Comparison of ENCODE assay signal across 12 cellular contexts in the genomic region with DNA sequence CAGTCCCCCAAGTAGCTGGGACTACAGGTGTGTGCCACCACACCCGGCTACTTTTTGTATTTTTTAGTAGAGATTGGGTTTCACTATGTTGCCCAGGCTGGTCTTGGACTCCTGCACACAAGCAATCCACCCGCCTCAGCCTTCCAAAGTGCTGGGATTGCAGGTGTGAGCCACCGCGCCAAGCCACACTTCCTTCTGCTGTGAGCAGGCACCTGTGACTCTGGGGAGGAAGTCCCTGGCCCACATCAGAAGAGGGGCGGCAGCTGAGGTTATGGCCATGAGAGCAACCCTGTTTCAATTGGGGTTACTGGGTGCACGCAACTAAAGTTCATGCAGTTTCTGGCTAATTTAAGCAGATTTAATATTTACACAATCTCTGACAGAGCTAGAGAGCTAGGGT.
A peak's percentile ranks its signal among the peaks of the same experiment; 100 is the strongest.
DNase-seq lines count a peak whose midpoint lies in the region; ATAC-seq and TF ChIP-seq lines count a peak whose summit lies in the region.
"Had no signal": no experiment of that assay in that cellular context is flagged by ENCODE, and none has a peak within 500 bp of the region (broad histone marks: within the 10 kb centered on the region; RNA-seq: fewer than 3 reads in every experiment).

No MANE protein-coding gene starts in this region.

- no peak overlapping the region for H3K4me3 Mint-ChIP-seq in activated naive CD8-positive, alpha-beta T cell treated with anti-CD3 and anti-CD28 coated beads, Interleukin-2, amount 50 U/mL, for 24 hours
- H3K4me3 Mint-ChIP-seq in stimulated activated naive B cell treated with anti-CD40 and anti-IgM and Interleukin-4, amounts not matched to agents 10 μg/mL and 1 μg/mL and 100 μg/mL, for 72 hours: no peak overlapping the region
- H3K4me3 Mint-ChIP-seq in GM23338: no peak overlapping the region

- no peak overlapping the region for H3K4me2 ChIP-seq in GM23338

- no peak overlapping the region for H3K27ac ChIP-seq in GM23338 (ENCODE audit: low read depth)
- H3K27ac ChIP-seq: 22Rv1, epithelial cell of prostate, skin epidermis had no signal

- H3F3A ChIP-seq in GM23338 (replicated peaks; ENCODE audit: low read depth): no peaks in the 10 kb centered on the region

- peak; percentile 12 for DNase-seq in NK-92 treated with Interleukin-12 subunit alpha and Interleukin-12 subunit beta, amount 100 ng/mL, for 24 hours (lab: John Stamatoyannopoulos, UW)
- DNase-seq in NK-92 (lab: John Stamatoyannopoulos, UW; ENCODE audit: unreplicated experiment) (no peak), GM23338 (ENCODE audit: low spot score) (no peak)
- peak; percentile 49 for DNase-seq in activated CD4-positive, alpha-beta T cell treated with anti-CD3 and anti-CD28 coated beads, Interleukin-2, amount 50 U/mL, for 1 hour
- DNase-seq in activated naive CD8-positive, alpha-beta T cell treated with anti-CD3 and anti-CD28 coated beads, Interleukin-2, amount 50 U/mL, for 24 hours: peak; percentile 49
- no peak for DNase-seq in stimulated activated naive B cell treated with anti-CD40 and anti-IgM and Interleukin-4, amounts not matched to agents 10 μg/mL and 1 μg/mL and 100 μg/mL, for 72 hours
- DNase-seq: NCI-H774 had no signal

- H3K27me3 Mint-ChIP-seq in activated naive CD8-positive, alpha-beta T cell treated with anti-CD3 and anti-CD28 coated beads, Interleukin-2, amount 50 U/mL, for 24 hours: no peaks in the 10 kb centered on the region
- peaks cover 4 to 14% of the 10 kb centered on the region in 2 donors for H3K27me3 Mint-ChIP-seq in stimulated activated naive B cell treated with anti-CD40 and anti-IgM and Interleukin-4, amounts not matched to agents 10 μg/mL and 1 μg/mL and 100 μg/mL, for 72 hours
- H3K27me3 Mint-ChIP-seq in GM23338 (ENCODE audit: insufficient read depth, low read depth, poor library complexity): peaks cover 13% of the 10 kb centered on the region

- H3K27ac Mint-ChIP-seq in activated naive CD8-positive, alpha-beta T cell treated with anti-CD3 and anti-CD28 coated beads, Interleukin-2, amount 50 U/mL, for 24 hours: peak overlapping the region; percentile 35
- peak overlapping the region; percentile 69 for H3K27ac Mint-ChIP-seq in stimulated activated naive B cell treated with anti-CD40 and anti-IgM and Interleukin-4, amounts not matched to agents 10 μg/mL and 1 μg/mL and 100 μg/mL, for 72 hours
- H3K27ac Mint-ChIP-seq in GM23338: no peak overlapping the region

- no peaks in the 10 kb centered on the region for H3K27me3 ChIP-seq in GM23338 (ENCODE audit: insufficient read depth)

- H3K9me2 ChIP-seq in GM23338 (ENCODE audit: insufficient read depth): no peaks in the 10 kb centered on the region

- H4K20me1 ChIP-seq in GM23338 (replicated peaks; ENCODE audit: insufficient read depth): no peaks in the 10 kb centered on the region; the same call in 1 of the 2 replicates

- no peaks in the 10 kb centered on the region for H3K4me1 ChIP-seq in GM23338 (ENCODE audit: insufficient read depth)

- H2AFZ ChIP-seq in GM23338: no peak overlapping the region

- no peaks in the 10 kb centered on the region for H3K36me3 ChIP-seq in GM23338 (ENCODE audit: insufficient read depth)

- H3K9me3 Mint-ChIP-seq in activated naive CD8-positive, alpha-beta T cell treated with anti-CD3 and anti-CD28 coated beads, Interleukin-2, amount 50 U/mL, for 24 hours: no peaks in the 10 kb centered on the region
- H3K9me3 Mint-ChIP-seq in stimulated activated naive B cell treated with anti-CD40 and anti-IgM and Interleukin-4, amounts not matched to agents 10 μg/mL and 1 μg/mL and 100 μg/mL, for 72 hours: no peaks in the 10 kb centered on the region
- H3K9me3 Mint-ChIP-seq in GM23338: no peaks in the 10 kb centered on the region

- H3K4me3 ChIP-seq in GM23338: no peak overlapping the region
- H3K4me3 ChIP-seq: skin epidermis had no signal

- H3K36me3 Mint-ChIP-seq in activated naive CD8-positive, alpha-beta T cell treated with anti-CD3 and anti-CD28 coated beads, Interleukin-2, amount 50 U/mL, for 24 hours (ENCODE audit: low read depth): no peaks in the 10 kb centered on the region
- H3K36me3 Mint-ChIP-seq in stimulated activated naive B cell treated with anti-CD40 and anti-IgM and Interleukin-4, amounts not matched to agents 10 μg/mL and 1 μg/mL and 100 μg/mL, for 72 hours: no peaks in the 10 kb centered on the region
- H3K36me3 Mint-ChIP-seq in GM23338 (ENCODE audit: low read depth): no peaks in the 10 kb centered on the region

- no peak for TF ChIP-seq CTCF in GM23338 (conservative IDR thresholded peaks at IDR 0.05; ENCODE audit: low read depth in 2 of 2)

- H3K4me1 Mint-ChIP-seq in activated naive CD8-positive, alpha-beta T cell treated with anti-CD3 and anti-CD28 coated beads, Interleukin-2, amount 50 U/mL, for 24 hours: peaks cover 60% of the 10 kb centered on the region
- H3K4me1 Mint-ChIP-seq in stimulated activated naive B cell treated with anti-CD40 and anti-IgM and Interleukin-4, amounts not matched to agents 10 μg/mL and 1 μg/mL and 100 μg/mL, for 72 hours: peaks cover 17 to 33% of the 10 kb centered on the region in 2 donors
- H3K4me1 Mint-ChIP-seq in GM23338: peaks cover 15% of the 10 kb centered on the region

- peak; percentile 13 for ATAC-seq in activated naive CD8-positive, alpha-beta T cell treated with anti-CD3 and anti-CD28 coated beads, Interleukin-2, amount 50 U/mL, for 24 hours
- ATAC-seq in stimulated activated naive B cell treated with anti-CD40 and anti-IgM and Interleukin-4, amounts not matched to agents 10 μg/mL and 1 μg/mL and 100 μg/mL, for 72 hours (replicated peaks): peak in 1 of 2 donors; percentile 40
- ATAC-seq in GM23338: no peak
- no peak for ATAC-seq in GM19463 (IDR thresholded peaks at IDR 0.05; ENCODE audit: unreplicated experiment)
- ATAC-seq in GM19452 (IDR thresholded peaks at IDR 0.05; ENCODE audit: unreplicated experiment): no peak

- no peaks in the 10 kb centered on the region for H3K79me2 ChIP-seq in GM23338 (replicated peaks; ENCODE audit: insufficient read depth)

TF ChIP-seq in GM23338, 12 proteins besides CTCF, POLR2A, EP300 and RAD21 (continues in another document):
- TF ChIP-seq STAT1 (IDR thresholded peaks at IDR 0.05; ENCODE audit: unreplicated experiment): no peak
- TF ChIP-seq, protein P1, sequence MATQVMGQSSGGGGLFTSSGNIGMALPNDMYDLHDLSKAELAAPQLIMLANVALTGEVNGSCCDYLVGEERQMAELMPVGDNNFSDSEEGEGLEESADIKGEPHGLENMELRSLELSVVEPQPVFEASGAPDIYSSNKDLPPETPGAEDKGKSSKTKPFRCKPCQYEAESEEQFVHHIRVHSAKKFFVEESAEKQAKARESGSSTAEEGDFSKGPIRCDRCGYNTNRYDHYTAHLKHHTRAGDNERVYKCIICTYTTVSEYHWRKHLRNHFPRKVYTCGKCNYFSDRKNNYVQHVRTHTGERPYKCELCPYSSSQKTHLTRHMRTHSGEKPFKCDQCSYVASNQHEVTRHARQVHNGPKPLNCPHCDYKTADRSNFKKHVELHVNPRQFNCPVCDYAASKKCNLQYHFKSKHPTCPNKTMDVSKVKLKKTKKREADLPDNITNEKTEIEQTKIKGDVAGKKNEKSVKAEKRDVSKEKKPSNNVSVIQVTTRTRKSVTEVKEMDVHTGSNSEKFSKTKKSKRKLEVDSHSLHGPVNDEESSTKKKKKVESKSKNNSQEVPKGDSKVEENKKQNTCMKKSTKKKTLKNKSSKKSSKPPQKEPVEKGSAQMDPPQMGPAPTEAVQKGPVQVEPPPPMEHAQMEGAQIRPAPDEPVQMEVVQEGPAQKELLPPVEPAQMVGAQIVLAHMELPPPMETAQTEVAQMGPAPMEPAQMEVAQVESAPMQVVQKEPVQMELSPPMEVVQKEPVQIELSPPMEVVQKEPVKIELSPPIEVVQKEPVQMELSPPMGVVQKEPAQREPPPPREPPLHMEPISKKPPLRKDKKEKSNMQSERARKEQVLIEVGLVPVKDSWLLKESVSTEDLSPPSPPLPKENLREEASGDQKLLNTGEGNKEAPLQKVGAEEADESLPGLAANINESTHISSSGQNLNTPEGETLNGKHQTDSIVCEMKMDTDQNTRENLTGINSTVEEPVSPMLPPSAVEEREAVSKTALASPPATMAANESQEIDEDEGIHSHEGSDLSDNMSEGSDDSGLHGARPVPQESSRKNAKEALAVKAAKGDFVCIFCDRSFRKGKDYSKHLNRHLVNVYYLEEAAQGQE (IDR thresholded peaks at IDR 0.05; ENCODE audit: unreplicated experiment): no peak
- TF ChIP-seq ZNF114 (CRISPR knock-in tag; IDR thresholded peaks at IDR 0.05): no peak
- no peak for TF ChIP-seq JUNB (IDR thresholded peaks at IDR 0.05; ENCODE audit: unreplicated experiment)

Comparison
In these comparisons a context has a peak if more than half of its experiments do, and no peak if none do; other contexts are left out.
1. DNase-seq: peak in NK-92 treated with Interleukin-12 subunit alpha and Interleukin-12 subunit beta, amount 100 ng/mL, for 24 hours (single experiment), activated CD4-positive, alpha-beta T cell treated with anti-CD3 and anti-CD28 coated beads, Interleukin-2, amount 50 U/mL, for 1 hour (single experiment) and activated naive CD8-positive, alpha-beta T cell treated with anti-CD3 and anti-CD28 coated beads, Interleukin-2, amount 50 U/mL, for 24 hours (single experiment); none in NK-92 (single experiment), stimulated activated naive B cell treated with anti-CD40 and anti-IgM and Interleukin-4, amounts not matched to agents 10 μg/mL and 1 μg/mL and 100 μg/mL, for 72 hours (single experiment) and GM23338 (single experiment).